Comparison of ENCODE assay signal across 7 cellular contexts in the genomic region with DNA sequence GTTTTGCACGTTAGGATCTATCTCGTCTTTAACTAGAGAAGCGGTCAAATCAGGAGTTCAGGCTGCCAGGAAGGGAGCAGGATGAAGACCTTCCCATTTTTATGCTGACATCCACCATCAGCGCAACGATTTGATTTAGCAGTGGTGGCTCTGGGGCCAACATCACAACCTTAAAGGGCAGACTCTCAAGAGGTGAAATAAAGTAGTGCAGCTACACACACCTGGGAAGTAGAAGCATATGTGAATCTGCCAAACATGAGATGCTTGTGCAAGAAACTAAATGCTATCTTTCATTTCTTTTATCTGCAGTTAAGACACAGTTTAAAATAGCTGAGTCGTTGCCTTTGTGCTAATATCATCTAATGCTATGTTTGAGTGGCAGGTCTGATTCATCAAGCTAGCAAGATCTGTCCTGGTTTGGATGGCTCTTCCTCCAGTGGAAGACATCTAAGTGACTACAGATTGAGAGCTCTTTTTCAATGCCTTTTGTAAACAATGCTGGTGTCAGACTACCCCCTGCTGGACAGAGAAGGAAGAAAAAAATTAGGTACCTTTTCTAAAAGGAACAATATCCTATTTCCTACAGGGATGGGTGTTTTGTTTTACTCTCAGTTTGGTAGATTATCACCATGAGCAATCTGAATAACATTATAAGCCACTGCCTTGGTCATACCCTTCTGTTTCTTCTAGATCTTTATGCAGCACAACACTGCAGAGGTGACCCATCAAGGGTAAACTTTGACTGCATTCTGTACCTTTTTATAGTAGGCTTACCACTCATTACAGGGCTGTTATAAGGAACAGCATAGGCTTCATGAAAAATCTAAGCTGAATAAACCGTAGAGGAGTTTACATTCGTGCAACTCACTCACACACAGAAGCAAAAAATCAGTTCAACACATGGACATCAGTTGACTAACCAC.
DNase-seq lines count a peak whose midpoint lies in the region; ATAC-seq, FAIRE-seq and TF ChIP-seq lines count a peak whose summit lies in the region.

No MANE protein-coding gene starts in this region.

- H3K4me1 ChIP-seq in KMS-11 (ENCODE audit: low read depth, poor library complexity, severe bottlenecking) (no peaks in the 10 kb centered on the region), right lobe of liver (no peaks in the 10 kb centered on the region), uterus (no peaks in the 10 kb centered on the region)

- H2AFZ ChIP-seq in KMS-11 (ENCODE audit: low read depth), result no peak overlapping the region

- DNase-seq in OCI-M1 (lab: John Stamatoyannopoulos, UW) (peak; percentile 79), cerebellar cortex (ENCODE audit: low spot score) (peak; percentile 62), right lobe of liver (no peak), uterus (no peak)

- 31% methylated on average over 8 of the region's 8 CpGs for WGBS in right lobe of liver (ENCODE audit: insufficient coverage, low coverage, low lambda C conversion rate, missing lambda C conversion rate)

- no peak overlapping the region for H3K4me2 ChIP-seq in KMS-11

- H3K36me3 ChIP-seq in KMS-11 (ENCODE audit: insufficient read depth) (no peaks in the 10 kb centered on the region), right lobe of liver (no peaks in the 10 kb centered on the region), uterus (no peaks in the 10 kb centered on the region)

- intact Hi-C loops in right lobe of liver (cut with DNase I) (no loop called here), uterus (cut with DNase I; ENCODE audit: low total_unique reads) (no loop called here)

- H3K9me3 ChIP-seq in right lobe of liver, result no peaks in the 10 kb centered on the region
- H3K9me3 ChIP-seq in uterus, result no peaks in the 10 kb centered on the region

- H3K27me3 ChIP-seq in KMS-11 (ENCODE audit: insufficient read depth, low read depth) (no peaks in the 10 kb centered on the region), right lobe of liver (no peaks in the 10 kb centered on the region), uterus (no peaks in the 10 kb centered on the region)

- H3K27ac ChIP-seq in KMS-11 (no peak overlapping the region), right lobe of liver (no peak overlapping the region), uterus (no peak overlapping the region)

- H3K9ac ChIP-seq in KMS-11, result no peak overlapping the region

- peak; percentile 51 for FAIRE-seq in G401.6 (lab: Jason Lieb, UNC)

- H3K4me3 ChIP-seq in KMS-11 (IDR thresholded peaks at IDR 0.05; ENCODE audit: insufficient read depth, low read depth, low read length) (no peak overlapping the region), right lobe of liver (no peak overlapping the region), uterus (no peak overlapping the region)

- TF ChIP-seq POLR2A in right lobe of liver (IDR thresholded peaks at IDR 0.05), result no peak
- no peak for TF ChIP-seq POLR2A in uterus (IDR thresholded peaks at IDR 0.05)

- TF ChIP-seq CTCF in KMS-11 (conservative IDR thresholded peaks at IDR 0.05; ENCODE audit: low read depth, low read length) (peak; percentile 76), right lobe of liver (IDR thresholded peaks at IDR 0.05) (peak; percentile 65 to 76 (median 70)), uterus (IDR thresholded peaks at IDR 0.05) (peak; percentile 33 to 63 (median 44))

- ATAC-seq in GM21447 (IDR thresholded peaks at IDR 0.05; ENCODE audit: unreplicated experiment) (peak; percentile 71), right lobe of liver (peak; percentile 76 to 87 (median 86))

- H3K79me2 ChIP-seq in KMS-11 (ENCODE audit: insufficient read depth, low read depth), result no peaks in the 10 kb centered on the region

- H4K20me1 ChIP-seq in KMS-11 (ENCODE audit: insufficient read depth), result no peaks in the 10 kb centered on the region

Comparison
In these comparisons a context has a peak if more than half of its experiments do, and no peak if none do; other contexts are left out.
1. DNase-seq: peak in OCI-M1 (single experiment) and cerebellar cortex (single experiment); none in right lobe of liver (0 of 3) and uterus (0 of 2).
2. Peak in every context shown above with its lines, with median percentiles within 50 percentile points of each other: CTCF ChIP-seq.